Comparison of ENCODE assay signal across 21 cellular contexts in genomic region chr6:56716229-56716628, GRCh38.
DNase-seq lines count a peak whose midpoint lies in the region; ATAC-seq and TF ChIP-seq lines count a peak whose summit lies in the region.
"Had no signal": no experiment of that assay in that cellular context is flagged by ENCODE, and none has a peak within 500 bp of the region (broad histone marks: within the 10 kb centered on the region; RNA-seq: fewer than 3 reads in every experiment).

No MANE protein-coding gene starts in this region.

- WGBS in heart left ventricle, 4 donors, result 85 to 88% (median 87%) methylated on average over 3 of the region's 3 CpGs

- peaks cover 0 to 53% (median 35%) of the 10 kb centered on the region in 12 donors for H3K4me1 ChIP-seq in heart left ventricle
- H3K4me1 ChIP-seq in SJSA1 (replicated peaks), result peaks cover 40% of the 10 kb centered on the region
- H3K4me1 ChIP-seq in skeletal muscle satellite cell (ENCODE audit: control insufficient read depth, insufficient read depth, low read length), result peaks cover 42% of the 10 kb centered on the region

- H3K4me1 Mint-ChIP-seq in T-helper 17 cell, result peaks cover 4% of the 10 kb centered on the region
- no peaks in the 10 kb centered on the region for H3K4me1 Mint-ChIP-seq in activated CD4-positive, alpha-beta T cell treated with anti-CD3 and anti-CD28 coated beads, Interleukin-2, amount 10 ng/mL, durations not matched to agents 24 days and 14 days
- H3K4me1 Mint-ChIP-seq: central memory CD8-positive, alpha-beta T cell had no signal

- H3K4me3 Mint-ChIP-seq in T-helper 17 cell, result no peak overlapping the region
- no peak overlapping the region for H3K4me3 Mint-ChIP-seq in activated CD4-positive, alpha-beta T cell treated with anti-CD3 and anti-CD28 coated beads, Interleukin-2, amount 10 ng/mL, durations not matched to agents 24 days and 14 days
- H3K4me3 Mint-ChIP-seq: central memory CD8-positive, alpha-beta T cell had no signal

- H3K36me3 ChIP-seq in heart left ventricle (no peaks in the 10 kb centered on the region), SJSA1 (no peaks in the 10 kb centered on the region), skeletal muscle satellite cell (ENCODE audit: insufficient read depth, low read length) (no peaks in the 10 kb centered on the region)
- H3K36me3 ChIP-seq: BE2C, esophagus muscularis mucosa, vagina had no signal

- H3K4me2 ChIP-seq in skeletal muscle satellite cell (ENCODE audit: low read length), result peak overlapping the region; percentile 65

- H3K27ac Mint-ChIP-seq in T-helper 17 cell, result no peak overlapping the region
- no peak overlapping the region for H3K27ac Mint-ChIP-seq in activated CD4-positive, alpha-beta T cell treated with anti-CD3 and anti-CD28 coated beads, Interleukin-2, amount 10 ng/mL, durations not matched to agents 24 days and 14 days

- H3K9me3 ChIP-seq in heart left ventricle (no peaks in the 10 kb centered on the region), SJSA1 (replicated peaks) (no peaks in the 10 kb centered on the region), skeletal muscle satellite cell (replicated peaks; ENCODE audit: low read length) (no peaks in the 10 kb centered on the region), T-helper 17 cell (ENCODE audit: control insufficient read depth, low read length, poor library complexity, severe bottlenecking) (no peaks in the 10 kb centered on the region)
- H3K9me3 ChIP-seq: BE2C, esophagus muscularis mucosa, mucosa of descending colon, vagina had no signal

- no peak for TF ChIP-seq POLR2A in heart left ventricle (IDR thresholded peaks at IDR 0.05)

- TF ChIP-seq CTCF in heart left ventricle (IDR thresholded peaks at IDR 0.05) (no peak), fibroblast of the aortic adventitia (IDR thresholded peaks at IDR 0.05; ENCODE audit: insufficient read depth, low read length) (no peak)

- H3K27me3 ChIP-seq in heart left ventricle, result no peaks in the 10 kb centered on the region
- H3K27me3 ChIP-seq in SJSA1 (replicated peaks), result no peaks in the 10 kb centered on the region
- H3K27me3 ChIP-seq in skeletal muscle satellite cell (ENCODE audit: control insufficient read depth, insufficient read depth, low read length), result no peaks in the 10 kb centered on the region
- H3K27me3 ChIP-seq: BE2C, esophagus muscularis mucosa, vagina had no signal

- no peaks in the 10 kb centered on the region for H3K9me3 Mint-ChIP-seq in activated CD4-positive, alpha-beta T cell treated with anti-CD3 and anti-CD28 coated beads, Interleukin-2, amount 10 ng/mL, durations not matched to agents 24 days and 14 days

- H3K4me3 ChIP-seq in heart left ventricle (no peak overlapping the region), SJSA1 (no peak overlapping the region), fibroblast of the aortic adventitia (ENCODE audit: low read depth, low read length) (no peak overlapping the region), skeletal muscle satellite cell (ENCODE audit: low read length) (no peak overlapping the region)
- H3K4me3 ChIP-seq: esophagus muscularis mucosa, mucosa of descending colon, vagina had no signal

- H3K27ac ChIP-seq in heart left ventricle, result peak overlapping the region in 7 of 12 donors; percentile 31 to 66 (median 56)
- H3K27ac ChIP-seq in SJSA1, result peak overlapping the region; percentile 16; the same call in 1 of the 2 replicates
- H3K27ac ChIP-seq: vagina had no signal

- ATAC-seq in heart left ventricle, result no peak
- ATAC-seq in left cardiac atrium, result no peak
- ATAC-seq in T-helper 17 cell, result no peak
- ATAC-seq: left ventricle myocardium superior, mucosa of descending colon had no signal

- DNase-seq in heart left ventricle, result no peak
- no peak for DNase-seq in left cardiac atrium
- no peak for DNase-seq in SJSA1 (ENCODE audit: low read depth in 1 of 2, low spot score in 2 of 2)
- DNase-seq in fibroblast of the aortic adventitia (ENCODE audit: low read depth), result peak; percentile 27
- DNase-seq in T-helper 17 cell, result no peak
- no peak for DNase-seq in glomerular visceral epithelial cell (ENCODE audit: extremely low spot score)
- no peak for DNase-seq in activated CD4-positive, alpha-beta T cell treated with anti-CD3 and anti-CD28 coated beads, Interleukin-2, amount 10 ng/mL, durations not matched to agents 24 days and 14 days
- DNase-seq: 8988T; activated CD4-positive, alpha-beta T cell treated with anti-CD3 and anti-CD28 coated beads, Interleukin-2, amount 50 U/mL, for 48 hours; activated naive CD4-positive, alpha-beta T cell; amniotic stem cell; BE2C; effector CD4-positive, alpha-beta T cell; left ventricle myocardium superior; mucosa of descending colon; NCI-H2171; retina had no signal

- no peaks in the 10 kb centered on the region for H3K36me3 Mint-ChIP-seq in T-helper 17 cell (ENCODE audit: low read depth)
- H3K36me3 Mint-ChIP-seq in activated CD4-positive, alpha-beta T cell treated with anti-CD3 and anti-CD28 coated beads, Interleukin-2, amount 10 ng/mL, durations not matched to agents 24 days and 14 days (ENCODE audit: low read depth), result no peaks in the 10 kb centered on the region

- H3K9ac ChIP-seq in skeletal muscle satellite cell (ENCODE audit: low read depth, low read length), result no peak overlapping the region

- intact Hi-C loops in heart left ventricle (cut with DNase I), result no loop called here
- intact Hi-C loops in left cardiac atrium (cut with DNase I), result no loop called here
- intact Hi-C loops in activated CD4-positive, alpha-beta T cell treated with anti-CD3 and anti-CD28 coated beads, Interleukin-2, amount 10 ng/mL, durations not matched to agents 24 days and 14 days (cut with micrococcal nuclease), result loop anchor here (5.0 kb wide), 1 partner anchor 126 kb away; no protein-coding TSS in a partner anchor

- peaks cover 4% of the 10 kb centered on the region for H3K27me3 Mint-ChIP-seq in T-helper 17 cell
- peaks cover 4% of the 10 kb centered on the region for H3K27me3 Mint-ChIP-seq in activated CD4-positive, alpha-beta T cell treated with anti-CD3 and anti-CD28 coated beads, Interleukin-2, amount 10 ng/mL, durations not matched to agents 24 days and 14 days
- H3K27me3 Mint-ChIP-seq: central memory CD8-positive, alpha-beta T cell had no signal
